In genomic region chr3:169535584-169535983, GRCh38 we compare ENCODE assay signal across 9 cellular contexts.
"Had no signal": no experiment of that assay in that cellular context is flagged by ENCODE, and none has a peak within 500 bp of the region (broad histone marks: within the 10 kb centered on the region; RNA-seq: fewer than 3 reads in every experiment).

No MANE protein-coding gene starts in this region.

- DNase-seq: H9, HCEC 1CT, IMR-90, KG1 had no signal

- H3K4me3 Mint-ChIP-seq: GM23338, H9 had no signal

- H3K27ac Mint-ChIP-seq: GM23338 had no signal

- H3K4me3 ChIP-seq: GM23338, K562 had no signal

- H3K9me3 Mint-ChIP-seq: GM23338, H9 had no signal

- ATAC-seq: GM23338, K562 had no signal

- H3K4me1 Mint-ChIP-seq: H9 had no signal

- FAIRE-seq: H1, H54, HTR-8/SVneo, K562 had no signal
